18 cellular contexts compared by ENCODE assay signal in the genomic region with DNA sequence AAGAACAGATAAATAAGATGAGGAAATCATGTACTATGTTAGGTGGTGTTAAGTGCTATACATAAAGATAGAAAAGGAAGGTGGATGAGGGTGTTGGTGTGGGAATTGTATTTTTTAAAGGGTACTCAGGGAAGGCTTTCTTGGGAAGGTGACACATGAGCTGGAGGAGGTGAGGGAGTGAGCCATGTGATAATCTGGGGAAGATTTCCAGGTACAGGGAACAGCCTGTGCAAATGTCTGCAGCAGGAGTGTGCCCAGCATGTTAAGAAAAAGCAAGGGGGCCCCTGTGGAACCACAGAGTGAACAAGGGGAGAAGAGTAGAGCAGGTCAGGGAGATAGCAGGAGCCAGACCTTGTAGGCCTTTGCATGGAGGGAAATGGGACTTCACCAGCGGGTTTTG.
"Had no signal": no experiment of that assay in that cellular context is flagged by ENCODE, and none has a peak within 500 bp of the region (broad histone marks: within the 10 kb centered on the region; RNA-seq: fewer than 3 reads in every experiment).

No MANE protein-coding gene starts in this region.

- DNase-seq: colonic mucosa; cortex of kidney; dermis blood vessel endothelial cell; dorsolateral prefrontal cortex; effector CD4-positive, alpha-beta T cell; effector CD8-positive, alpha-beta T cell; effector memory CD4-positive, alpha-beta T cell; effector memory CD8-positive, alpha-beta T cell; endodermal cell; erythroblast; esophagus squamous epithelium; foreskin fibroblast; foreskin keratinocyte; foreskin melanocyte; gastrocnemius medialis; glutamatergic neuron; heart left ventricle; heart right ventricle had no signal
